In the genomic region with DNA sequence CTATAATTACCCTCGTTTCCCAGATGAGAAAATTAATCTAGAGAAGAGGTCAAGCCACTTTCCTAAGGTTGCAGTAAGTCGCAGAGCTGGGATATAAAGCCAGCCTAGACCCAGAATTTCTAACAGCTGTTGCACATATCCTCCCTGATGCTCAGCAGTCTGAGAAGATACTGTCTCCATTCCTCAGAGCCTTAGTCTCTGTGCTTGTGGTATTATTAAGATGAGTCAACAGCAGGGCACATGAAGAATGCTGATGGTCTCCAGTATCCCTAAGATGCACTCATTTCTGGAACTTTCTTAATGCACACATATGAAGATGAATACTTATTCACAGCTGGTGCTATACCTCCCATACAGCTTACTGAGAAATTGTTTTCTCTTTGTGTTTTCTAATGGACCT, we compare ENCODE assay signal across 15 cellular contexts. TPM values are rescaled to one million over a fixed set of nuclear protein-coding genes. Genes with fewer than 3 reads are reported as not detected.
DNase-seq lines count a peak whose midpoint lies in the region; ATAC-seq, FAIRE-seq and TF ChIP-seq lines count a peak whose summit lies in the region.
"Had no signal": no experiment of that assay in that cellular context is flagged by ENCODE, and none has a peak within 500 bp of the region (broad histone marks: within the 10 kb centered on the region; RNA-seq: fewer than 3 reads in every experiment).

No MANE protein-coding gene starts in this region.

- H3K27me3 ChIP-seq in GM12878 (replicated peaks in 1 of 2; ENCODE audit: control insufficient read depth in 2 of 2, insufficient read depth in 2 of 2, low read length in 1 of 2) = no peaks in the 10 kb centered on the region; a peak in 1 of 4 replicates
- no peaks in the 10 kb centered on the region for H3K27me3 ChIP-seq in aorta (ENCODE audit: control insufficient read depth in 1 of 2, insufficient read depth in 2 of 2, low read length in 1 of 2)
- H3K27me3 ChIP-seq: neural progenitor cell had no signal

- no peak overlapping the region for H3K4me2 ChIP-seq in GM12878 (ENCODE audit: control insufficient read depth, insufficient read depth)
- H3K4me2 ChIP-seq: GM23338, neural progenitor cell had no signal

- SMC1A ChIA-PET in GM12878 (lab: Charles Lee; ENCODE audit: uncharacterized antibody, unreplicated experiment) = interaction anchor here (0.6 kb wide), 1 partner anchor 1466 kb away, joined by 5 read pairs; no protein-coding TSS in a partner anchor

- no peaks in the 10 kb centered on the region for H3K36me3 Mint-ChIP-seq in stimulated activated effector memory CD8-positive, alpha-beta T cell treated with anti-CD3 and anti-CD28 coated beads, Interleukin-12 subunit alpha, Interleukin-12 subunit beta, amount 100 ng/mL, for 72 hours
- H3K36me3 Mint-ChIP-seq in WTC11 = no peaks in the 10 kb centered on the region
- H3K36me3 Mint-ChIP-seq: neural progenitor cell; stimulated activated memory B cell treated with anti-CD40 and anti-IgM and Interleukin-4, amounts not matched to agents 10 μg/mL and 1 μg/mL and 100 μg/mL, for 72 hours had no signal

- RAD21 ChIA-PET in GM12878 (lab: Charles Lee; ENCODE audit: unreplicated experiment) = interaction anchor here (0.7 kb wide), 1 partner anchor 200 kb away, joined by 3 read pairs; no protein-coding TSS in a partner anchor

- no peaks in the 10 kb centered on the region for H3K9me3 ChIP-seq in GM12878 (replicated peaks; ENCODE audit: control insufficient read depth, insufficient read depth, low read length)
- H3K9me3 ChIP-seq in aorta (ENCODE audit: control insufficient read depth, low read length) = no peaks in the 10 kb centered on the region

- TF ChIP-seq RAD21 in GM12878 (IDR thresholded peaks at IDR 0.05; ENCODE audit: insufficient read depth, low read depth, low read length) = no peak

- H3K27ac ChIP-seq in GM12878 (ENCODE audit: control insufficient read depth, insufficient read depth) (no peak overlapping the region), aorta (ENCODE audit: low read depth in 1 of 2, low read length in 2 of 2) (no peak overlapping the region)
- H3K27ac ChIP-seq: neural progenitor cell had no signal

- H3K27ac Mint-ChIP-seq in stimulated activated effector memory CD8-positive, alpha-beta T cell treated with anti-CD3 and anti-CD28 coated beads, Interleukin-12 subunit alpha, Interleukin-12 subunit beta, amount 100 ng/mL, for 72 hours = no peak overlapping the region
- H3K27ac Mint-ChIP-seq in WTC11 = no peak overlapping the region
- H3K27ac Mint-ChIP-seq: activated naive CD4-positive, alpha-beta T cell treated with anti-CD3 and anti-CD28 coated beads for 36 hours; GM23338; neural progenitor cell; stimulated activated memory B cell treated with anti-CD40 and anti-IgM and Interleukin-4, amounts not matched to agents 10 μg/mL and 1 μg/mL and 100 μg/mL, for 72 hours had no signal

- no peak for TF ChIP-seq EP300 in GM12878 (IDR thresholded peaks at IDR 0.05; ENCODE audit: borderline replicate concordance in 1 of 2, control insufficient read depth in 1 of 2, low read depth in 2 of 2, low read length in 2 of 2)

- DNase-seq in GM12878 (ENCODE audit: low read depth, low spot score) = no peak
- no peak for DNase-seq in stimulated activated effector memory CD8-positive, alpha-beta T cell treated with anti-CD3 and anti-CD28 coated beads, Interleukin-12 subunit alpha, Interleukin-12 subunit beta, amount 100 ng/mL, for 72 hours (ENCODE audit: low spot score in 2 of 2)
- no peak for DNase-seq in WTC11 (ENCODE audit: low spot score)
- DNase-seq in NCI-H526 (lab: John Stamatoyannopoulos, UW) = no peak
- no peak for DNase-seq in aorta
- DNase-seq: activated naive CD4-positive, alpha-beta T cell treated with anti-CD3 and anti-CD28 coated beads for 36 hours; DMS53; left ventricle myocardium superior; NCI-H510A had no signal

- in situ Hi-C loops in GM12878 (cut with MboI) = no loop called here

- TF ChIP-seq CTCF in GM12878 (IDR thresholded peaks at IDR 0.05 in 2 of 3, conservative IDR thresholded peaks at IDR 0.05 in 1 of 3; ENCODE audit: control insufficient read depth in 2 of 3, extremely low read depth in 1 of 3, insufficient read depth in 1 of 3, low read depth in 3 of 3, low read length in 3 of 3) (no peak), WTC11 (IDR thresholded peaks at IDR 0.05) (no peak)

- intact Hi-C loops in GM12878 (cut with micrococcal nuclease; ENCODE audit: unreplicated experiment) = no loop called here
- intact Hi-C loops in aorta (cut with DNase I) = no loop called here

- WGBS in GM12878 (ENCODE audit: insufficient coverage, insufficient replicate concordance, low lambda C conversion rate, missing lambda C conversion rate) = 0% methylated on average over 2 of the region's 2 CpGs
- 86 to 93% methylated on average over 2 of the region's 2 CpGs for WGBS in aorta, 2 donors

- no peak overlapping the region for H3K4me3 ChIP-seq in GM12878
- no peak overlapping the region for H3K4me3 ChIP-seq in aorta (ENCODE audit: low read length in 2 of 2)
- H3K4me3 ChIP-seq: GM23338, neural progenitor cell had no signal

- no peak overlapping the region for H3K4me3 Mint-ChIP-seq in stimulated activated effector memory CD8-positive, alpha-beta T cell treated with anti-CD3 and anti-CD28 coated beads, Interleukin-12 subunit alpha, Interleukin-12 subunit beta, amount 100 ng/mL, for 72 hours
- no peak overlapping the region for H3K4me3 Mint-ChIP-seq in WTC11
- H3K4me3 Mint-ChIP-seq: activated naive CD4-positive, alpha-beta T cell treated with anti-CD3 and anti-CD28 coated beads for 36 hours; GM23338; neural progenitor cell; stimulated activated memory B cell treated with anti-CD40 and anti-IgM and Interleukin-4, amounts not matched to agents 10 μg/mL and 1 μg/mL and 100 μg/mL, for 72 hours had no signal

- peak; percentile 61 for ATAC-seq in GM19395 (IDR thresholded peaks at IDR 0.05; ENCODE audit: unreplicated experiment)
- peak; percentile 56 for ATAC-seq in HG03354 (IDR thresholded peaks at IDR 0.05; ENCODE audit: poor library complexity, severe bottlenecking, unreplicated experiment)
- ATAC-seq in GM12878 = peak; percentile 21; the same call in 1 of the 3 replicates
- peak; percentile 36 for ATAC-seq in stimulated activated effector memory CD8-positive, alpha-beta T cell treated with anti-CD3 and anti-CD28 coated beads, Interleukin-12 subunit alpha, Interleukin-12 subunit beta, amount 100 ng/mL, for 72 hours
- no peak for ATAC-seq in WTC11
- ATAC-seq in aorta (ENCODE audit: low FRiP score) = no peak
- ATAC-seq: GM23338; left ventricle myocardium superior; stimulated activated memory B cell treated with anti-CD40 and anti-IgM and Interleukin-4, amounts not matched to agents 10 μg/mL and 1 μg/mL and 100 μg/mL, for 72 hours had no signal

- H3K9me3 Mint-ChIP-seq in stimulated activated effector memory CD8-positive, alpha-beta T cell treated with anti-CD3 and anti-CD28 coated beads, Interleukin-12 subunit alpha, Interleukin-12 subunit beta, amount 100 ng/mL, for 72 hours = no peaks in the 10 kb centered on the region
- 0 out of 2 replicates have a peak, but pooled peaks cover 4% of the 10 kb centered on the region for H3K9me3 Mint-ChIP-seq in WTC11
- H3K9me3 Mint-ChIP-seq: activated naive CD4-positive, alpha-beta T cell treated with anti-CD3 and anti-CD28 coated beads for 36 hours; GM23338; neural progenitor cell; stimulated activated memory B cell treated with anti-CD40 and anti-IgM and Interleukin-4, amounts not matched to agents 10 μg/mL and 1 μg/mL and 100 μg/mL, for 72 hours had no signal

- H3K27me3 Mint-ChIP-seq in WTC11 (ENCODE audit: low read depth) = no peaks in the 10 kb centered on the region
- H3K27me3 Mint-ChIP-seq: stimulated activated memory B cell treated with anti-CD40 and anti-IgM and Interleukin-4, amounts not matched to agents 10 μg/mL and 1 μg/mL and 100 μg/mL, for 72 hours had no signal

- CTCF ChIA-PET in GM12878 (lab: Yijun Ruan, JAX) = no interaction called here
- CTCF ChIA-PET in WTC11 (lab: Charles Lee) = no interaction called here

- H3K79me2 ChIP-seq in GM12878 (ENCODE audit: control insufficient read depth, insufficient read depth, low read length) = no peaks in the 10 kb centered on the region

- H3K9ac ChIP-seq in GM12878 (ENCODE audit: control insufficient read depth, insufficient read depth, low read length) = no peak overlapping the region
- H3K9ac ChIP-seq: neural progenitor cell had no signal

- H3K36me3 ChIP-seq in GM12878 (ENCODE audit: control insufficient read depth in 2 of 2, insufficient read depth in 2 of 2, low read length in 1 of 2) = no peaks in the 10 kb centered on the region
- H3K36me3 ChIP-seq in aorta (ENCODE audit: control insufficient read depth in 1 of 2, insufficient read depth in 2 of 2, low read length in 1 of 2) = peaks cover 2 to 4% of the 10 kb centered on the region in 2 donors
- H3K36me3 ChIP-seq: neural progenitor cell had no signal

- POLR2A ChIA-PET in GM12878 (lab: Charles Lee) (interaction anchor here (0.6 kb wide), 1 partner anchor 8 kb away, joined by 3 read pairs; no protein-coding TSS in a partner anchor), WTC11 (lab: Charles Lee) (no interaction called here)

- no peaks in the 10 kb centered on the region for H3K4me1 Mint-ChIP-seq in stimulated activated effector memory CD8-positive, alpha-beta T cell treated with anti-CD3 and anti-CD28 coated beads, Interleukin-12 subunit alpha, Interleukin-12 subunit beta, amount 100 ng/mL, for 72 hours
- no peaks in the 10 kb centered on the region for H3K4me1 Mint-ChIP-seq in WTC11
- H3K4me1 Mint-ChIP-seq: GM23338; neural progenitor cell; stimulated activated memory B cell treated with anti-CD40 and anti-IgM and Interleukin-4, amounts not matched to agents 10 μg/mL and 1 μg/mL and 100 μg/mL, for 72 hours had no signal

- H3K4me1 ChIP-seq in GM12878 (ENCODE audit: control insufficient read depth, insufficient read depth, low read length) = no peaks in the 10 kb centered on the region
- H3K4me1 ChIP-seq in aorta (ENCODE audit: control insufficient read depth in 1 of 2, insufficient read depth in 2 of 2, low read length in 2 of 2) = peaks cover 0 to 2% of the 10 kb centered on the region in 2 donors
- H3K4me1 ChIP-seq: neural progenitor cell had no signal

- no peak overlapping the region for H2AFZ ChIP-seq in GM12878 (ENCODE audit: control insufficient read depth, low read depth, low read length)
- H2AFZ ChIP-seq: GM23338, neural progenitor cell had no signal

- FAIRE-seq in GM12878 (lab: Jason Lieb, UNC) = no peak
- FAIRE-seq: GM18507 had no signal

- TF ChIP-seq POLR2A in GM12878 (IDR thresholded peaks at IDR 0.05; ENCODE audit: low read depth, low read length) = no peak

- H4K20me1 ChIP-seq in GM12878 (ENCODE audit: control insufficient read depth, insufficient read depth) = no peaks in the 10 kb centered on the region

- no TSS peak for BruUV-seq in GM12878 (replicated peaks; lab: Mats Ljungman, UMichigan)

RNA-seq across cellular contexts. Expression of a gene that starts 32.5 kb away (rescaled TPM):
- total RNA-seq in GM12878 (2013; cell fraction: nucleolus; rRNA removed) = not detected in 2 replicates
- total RNA-seq in GM12878 (2014; rRNA removed) = not detected in 2 replicates
- not detected in 2 replicates for total RNA-seq in GM12878 (2014; rRNA removed; fragmentation: Illumina TruSeq; extraction: Trizol)
- total RNA-seq in GM12878 (2021) = not detected in 2 replicates
- polyA plus RNA-seq in GM12878 (2011; ENCODE audit: low read depth) = not detected
- polyA plus RNA-seq in GM12878 (2011; rRNA removed) = not detected in 2 replicates
- not detected in 2 replicates for polyA plus RNA-seq in GM12878 (2011; cell fraction: cytosol; rRNA removed)
- not detected in 2 replicates for polyA plus RNA-seq in GM12878 (2011; cell fraction: nucleus; rRNA removed)
- polyA plus RNA-seq in GM12878 (2012) = not detected in 2 replicates
- not detected in 2 replicates for polyA plus RNA-seq in GM12878 (2014; fragmentation: Illumina TruSeq; extraction: Trizol)
- polyA plus RNA-seq in GM12878 (2014; fragmentation: Nextera tagmentation; extraction: Ambion mirVana) = not detected
- not detected in 2 replicates for polyA plus RNA-seq in GM12878 (2014; rRNA removed)
- polyA plus RNA-seq in GM12878 (2016; fragmentation: Nextera tagmentation; extraction: Ambion mirVana) = under 1 TPM in 1 of 2 experiments, not detected in 1; 0.06 TPM
- not detected in 2 replicates for polyA minus RNA-seq in GM12878 (2011; rRNA and poly(A)+ RNA removed)
- polyA minus RNA-seq in GM12878 (2011; cell fraction: cytosol; rRNA and poly(A)+ RNA removed) = not detected in 2 replicates
- not detected in 2 replicates for polyA minus RNA-seq in GM12878 (2011; cell fraction: nucleus; rRNA and poly(A)+ RNA removed)
- 0.07 to 0.33 TPM (median 0.32 TPM) in 3 replicates for total RNA-seq in WTC11 (2021)
- total RNA-seq in aorta = 100 to 1,000 TPM in 1 of 2 donors, 10 to 100 TPM in 1; 31.2 to 129 TPM
- polyA plus RNA-seq in aorta = 10 to 100 TPM; 12.2 to 13.3 TPM
- total RNA-seq: activated naive CD4-positive, alpha-beta T cell treated with anti-CD3 and anti-CD28 coated beads for 36 hours had no signal

Comparison
In these comparisons a context has a peak if more than half of its experiments do, and no peak if none do; other contexts are left out.
1. ATAC-seq: peak in GM19395 (single experiment), HG03354 (single experiment), GM12878 (single experiment) and stimulated activated effector memory CD8-positive, alpha-beta T cell treated with anti-CD3 and anti-CD28 coated beads, Interleukin-12 subunit alpha, Interleukin-12 subunit beta, amount 100 ng/mL, for 72 hours (single experiment); none in WTC11 (single experiment) and aorta (single experiment).
2. RNA of a gene that starts 32.5 kb away (total RNA-seq): 31.2 to 129 TPM in aorta; 0.07 to 0.33 TPM in WTC11 and not detected in GM12878; every median in the first group is over 10 times any median in the second.